ENCODE assay signal across 24 cellular contexts in the genomic region with DNA sequence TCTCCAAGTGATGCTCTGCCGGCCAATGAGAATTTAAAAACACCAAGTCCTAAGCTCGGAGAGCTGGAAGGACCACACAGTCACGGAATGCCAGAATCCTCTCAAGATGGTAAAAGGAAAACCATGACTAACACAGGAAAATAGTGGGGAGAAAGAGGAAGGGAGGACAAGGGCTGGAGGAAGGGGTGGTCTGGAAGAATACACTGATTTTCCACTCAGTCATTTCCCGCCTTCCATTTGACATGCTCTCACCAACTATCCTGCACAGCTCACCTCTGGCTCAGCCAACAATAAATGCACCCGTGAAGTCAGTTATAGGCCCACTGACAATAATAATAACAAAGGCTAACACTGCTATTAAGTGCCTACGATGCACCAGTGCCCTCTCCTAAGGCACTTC. TPM values are rescaled to one million over a fixed set of nuclear protein-coding genes. Genes with fewer than 3 reads are reported as not detected.
DNase-seq lines count a peak whose midpoint lies in the region; ATAC-seq lines count a peak whose summit lies in the region.
"Had no signal": no experiment of that assay in that cellular context is flagged by ENCODE, and none has a peak within 500 bp of the region (broad histone marks: within the 10 kb centered on the region; RNA-seq: fewer than 3 reads in every experiment).

No MANE protein-coding gene starts in this region.

- no peaks in the 10 kb centered on the region for H3K27me3 Mint-ChIP-seq in activated CD4-positive, alpha-beta T cell treated with anti-CD3 and anti-CD28 coated beads, Interleukin-2, amount 10 ng/mL, durations not matched to agents 24 days and 14 days
- no peaks in the 10 kb centered on the region for H3K27me3 Mint-ChIP-seq in T-helper 17 cell
- H3K27me3 Mint-ChIP-seq: CD8-positive, alpha-beta memory T cell; IgD-negative memory B cell had no signal

- no peaks in the 10 kb centered on the region for H3K27me3 ChIP-seq in esophagus (ENCODE audit: control insufficient read depth in 1 of 2, insufficient read depth in 2 of 2, low read length in 2 of 2)
- H3K27me3 ChIP-seq: Peyer's patch, SJSA1 had no signal

- H3K4me3 ChIP-seq in esophagus (ENCODE audit: low read depth in 1 of 2, low read length in 2 of 2), result no peak overlapping the region
- H3K4me3 ChIP-seq: Peyer's patch, SJSA1 had no signal

- no peak overlapping the region for H3K4me3 Mint-ChIP-seq in activated CD4-positive, alpha-beta T cell treated with anti-CD3 and anti-CD28 coated beads, Interleukin-2, amount 10 ng/mL, durations not matched to agents 24 days and 14 days
- no peak overlapping the region for H3K4me3 Mint-ChIP-seq in T-helper 17 cell
- H3K4me3 Mint-ChIP-seq: CD8-positive, alpha-beta memory T cell; IgD-negative memory B cell had no signal

- peak overlapping the region; percentile 4 for H3K27ac Mint-ChIP-seq in activated CD4-positive, alpha-beta T cell treated with anti-CD3 and anti-CD28 coated beads, Interleukin-2, amount 10 ng/mL, durations not matched to agents 24 days and 14 days
- H3K27ac Mint-ChIP-seq in T-helper 17 cell, result peak overlapping the region; percentile 2

- peaks cover 32% of the 10 kb centered on the region for H3K4me1 Mint-ChIP-seq in activated CD4-positive, alpha-beta T cell treated with anti-CD3 and anti-CD28 coated beads, Interleukin-2, amount 10 ng/mL, durations not matched to agents 24 days and 14 days
- H3K4me1 Mint-ChIP-seq in T-helper 17 cell, result peaks cover 31% of the 10 kb centered on the region

- H3K4me1 ChIP-seq in esophagus (ENCODE audit: control insufficient read depth in 2 of 2, insufficient read depth in 2 of 2, low read length in 1 of 2), result peaks cover 7 to 11% of the 10 kb centered on the region in 2 donors
- H3K4me1 ChIP-seq: Peyer's patch had no signal

- no peaks in the 10 kb centered on the region for H3K9me3 ChIP-seq in T-helper 17 cell (ENCODE audit: control insufficient read depth, low read length, poor library complexity, severe bottlenecking)
- no peaks in the 10 kb centered on the region for H3K9me3 ChIP-seq in esophagus (ENCODE audit: control insufficient read depth in 2 of 2, insufficient read depth in 1 of 2, low read depth in 1 of 2, low read length in 1 of 2)
- H3K9me3 ChIP-seq: Peyer's patch, SJSA1 had no signal

- peaks cover 0 to 2% of the 10 kb centered on the region in 2 donors for H3K36me3 ChIP-seq in esophagus (ENCODE audit: control insufficient read depth in 2 of 2, insufficient read depth in 2 of 2, low read length in 1 of 2)
- H3K36me3 ChIP-seq: Peyer's patch had no signal

- ATAC-seq in T-helper 17 cell (no peak), GM18858 (IDR thresholded peaks at IDR 0.05; ENCODE audit: unreplicated experiment) (no peak)
- ATAC-seq: Right ventricle myocardium inferior had no signal

- in situ Hi-C loops in G401 (cut with HindIII; ENCODE audit: low sequenced_read_pairs), result no loop called here

- WGBS in esophagus, 2 donors, result 43 to 66% methylated on average over 6 of the region's 6 CpGs

- no peak for DNase-seq in activated CD4-positive, alpha-beta T cell treated with anti-CD3 and anti-CD28 coated beads, Interleukin-2, amount 10 ng/mL, durations not matched to agents 24 days and 14 days
- no peak for DNase-seq in activated CD4-positive, alpha-beta T cell treated with anti-CD3 and anti-CD28 coated beads for 48 hours
- DNase-seq in T-helper 17 cell (no peak), pulmonary artery endothelial cell (ENCODE audit: low read depth, low spot score) (peak; percentile 68), NOMO-1 (lab: John Stamatoyannopoulos, UW; ENCODE audit: unreplicated experiment in 2 of 2) (no peak), G401 (ENCODE audit: low spot score) (no peak)
- DNase-seq: ACHN; C1 segment of cervical spinal cord; Calu3; CD8-positive, alpha-beta memory T cell; DMS153; GDM1; NCI-H1105; NCI-H146; NCI-H2029 treated with DMSO at 0.1 percent for 48 hours; NCI-H345; NCI-H524 treated with DMSO at 0.1 percent for 48 hours; Peyer's patch had no signal

- H3K27ac ChIP-seq in esophagus (ENCODE audit: low read depth in 2 of 2, low read length in 1 of 2), result peak overlapping the region; percentile 7 to 50
- H3K27ac ChIP-seq: 22Rv1, Peyer's patch, SJSA1 had no signal

- no peaks in the 10 kb centered on the region for H3K9me3 Mint-ChIP-seq in activated CD4-positive, alpha-beta T cell treated with anti-CD3 and anti-CD28 coated beads, Interleukin-2, amount 10 ng/mL, durations not matched to agents 24 days and 14 days
- H3K9me3 Mint-ChIP-seq: CD8-positive, alpha-beta memory T cell; IgD-negative memory B cell had no signal

- intact Hi-C loops in activated CD4-positive, alpha-beta T cell treated with anti-CD3 and anti-CD28 coated beads, Interleukin-2, amount 10 ng/mL, durations not matched to agents 24 days and 14 days (cut with micrococcal nuclease), result no loop called here

- H3K36me3 Mint-ChIP-seq in activated CD4-positive, alpha-beta T cell treated with anti-CD3 and anti-CD28 coated beads, Interleukin-2, amount 10 ng/mL, durations not matched to agents 24 days and 14 days (ENCODE audit: low read depth), result peaks cover 4% of the 10 kb centered on the region
- H3K36me3 Mint-ChIP-seq in T-helper 17 cell (ENCODE audit: low read depth), result no peaks in the 10 kb centered on the region
- H3K36me3 Mint-ChIP-seq: CD8-positive, alpha-beta memory T cell; IgD-negative memory B cell had no signal

RNA-seq across cellular contexts. Expression of a gene that starts 31.5 kb away (rescaled TPM):
- 137 and 138 TPM in 2 replicates for total RNA-seq in activated CD4-positive, alpha-beta T cell treated with anti-CD3 and anti-CD28 coated beads, Interleukin-2, amount 10 ng/mL, durations not matched to agents 24 days and 14 days
- 10 to 100 TPM; 15.5 to 28.3 TPM for total RNA-seq in T-helper 17 cell
- polyA plus RNA-seq in esophagus, result 10 to 100 TPM; 34.9 to 51.2 TPM
- total RNA-seq in pulmonary artery endothelial cell, result 23.9 and 24.5 TPM in 2 replicates
- total RNA-seq in G401 (2014; rRNA removed; shearing (Covaris generic)), result 6.2 and 9.8 TPM in 2 replicates
